ENCODE assay signal across 8 cellular contexts in genomic region chr20:44780226-44780625, GRCh38. TPM values are rescaled to one million over a fixed set of nuclear protein-coding genes. Genes with fewer than 3 reads are reported as not detected.
DNase-seq lines count a peak whose midpoint lies in the region; ATAC-seq and TF ChIP-seq lines count a peak whose summit lies in the region.

No MANE protein-coding gene starts in this region.

- intact Hi-C loops in esophagus squamous epithelium (cut with DNase I) = no loop called here

- H3K27me3 ChIP-seq in esophagus squamous epithelium = peaks cover 0 to 24% (median 0%) of the 10 kb centered on the region in 4 donors

- no peak for TF ChIP-seq POLR2A in esophagus squamous epithelium (IDR thresholded peaks at IDR 0.05)

- DNase-seq in HCEC 1CT (peak; percentile 21), SK-MEL-5 (ENCODE audit: low read depth, low spot score) (peak; percentile 49), progenitor cell of endocrine pancreas (ENCODE audit: low spot score, unreplicated experiment) (peak; percentile 66), NCI-H2029 (lab: John Stamatoyannopoulos, UW) (no peak), esophagus squamous epithelium (lab: John Stamatoyannopoulos, UW) (no peak), caudate nucleus (lab: John Stamatoyannopoulos, UW) (no peak), NCI-H2081 treated with DMSO at 0.1 percent for 48 hours (lab: John Stamatoyannopoulos, UW) (no peak)
- DNase-seq in effector memory CD8-positive, alpha-beta T cell = peak in 2 of 3 experiments; percentile 4 to 12

- no peak for TF ChIP-seq CTCF in progenitor cell of endocrine pancreas (IDR thresholded peaks at IDR 0.05; ENCODE audit: unreplicated experiment)
- no peak for TF ChIP-seq CTCF in esophagus squamous epithelium (IDR thresholded peaks at IDR 0.05)

- no peak overlapping the region for H3K27ac Mint-ChIP-seq in effector memory CD8-positive, alpha-beta T cell
- H3K27ac Mint-ChIP-seq in progenitor cell of endocrine pancreas = no peak overlapping the region

- H3K36me3 ChIP-seq in esophagus squamous epithelium = no peaks in the 10 kb centered on the region

- no peak overlapping the region for H3K4me3 ChIP-seq in esophagus squamous epithelium

- H3K9me3 ChIP-seq in esophagus squamous epithelium = no peaks in the 10 kb centered on the region

- H3K36me3 Mint-ChIP-seq in effector memory CD8-positive, alpha-beta T cell (ENCODE audit: insufficient read depth) = no peaks in the 10 kb centered on the region
- no peaks in the 10 kb centered on the region for H3K36me3 Mint-ChIP-seq in progenitor cell of endocrine pancreas (ENCODE audit: insufficient read depth)

- H3K9me3 Mint-ChIP-seq in effector memory CD8-positive, alpha-beta T cell = no peaks in the 10 kb centered on the region
- no peaks in the 10 kb centered on the region for H3K9me3 Mint-ChIP-seq in progenitor cell of endocrine pancreas (ENCODE audit: low read depth)

- peaks cover 40 to 43% of the 10 kb centered on the region in 2 donors for H3K27me3 Mint-ChIP-seq in effector memory CD8-positive, alpha-beta T cell
- H3K27me3 Mint-ChIP-seq in progenitor cell of endocrine pancreas = peaks cover 15% of the 10 kb centered on the region

- H3K27ac ChIP-seq in esophagus squamous epithelium (no peak overlapping the region), caudate nucleus (ENCODE audit: low read depth, low read length) (no peak overlapping the region)

- no peak for ATAC-seq in effector memory CD8-positive, alpha-beta T cell (replicated peaks)

- H3K4me3 Mint-ChIP-seq in effector memory CD8-positive, alpha-beta T cell = no peak overlapping the region
- H3K4me3 Mint-ChIP-seq in progenitor cell of endocrine pancreas (ENCODE audit: low read depth) = no peak overlapping the region

- in situ Hi-C loops in SK-MEL-5 (cut with HindIII; ENCODE audit: low pct_unique_long_range_greater_than_20kb, low sequenced_read_pairs) = no loop called here

- WGBS in esophagus squamous epithelium, 2 donors = 25 to 31% methylated on average over 5 of the region's 5 CpGs

- H3K4me1 Mint-ChIP-seq in effector memory CD8-positive, alpha-beta T cell (ENCODE audit: low read depth in 2 of 2) = no peaks in the 10 kb centered on the region
- H3K4me1 Mint-ChIP-seq in progenitor cell of endocrine pancreas (ENCODE audit: low read depth) = no peaks in the 10 kb centered on the region

- H3K4me1 ChIP-seq in esophagus squamous epithelium = no peaks in the 10 kb centered on the region

RNA-seq across cellular contexts. Expression of gene RIMS4, which starts 30.1 kb away (rescaled TPM):
- total RNA-seq in SK-MEL-5 (2014; rRNA removed; shearing (Covaris generic)) = 10.7 and 10.9 TPM in 2 replicates
- 10.6 and 15.3 TPM in 2 replicates for polyA plus RNA-seq in SK-MEL-5 (2015; cell fraction: cytosol; rRNA removed)
- polyA plus RNA-seq in SK-MEL-5 (2015; cell fraction: nucleus; rRNA removed) = 4.5 and 5.9 TPM in 2 replicates
- total RNA-seq in progenitor cell of endocrine pancreas (6.3 and 8.2 TPM in 2 replicates), esophagus squamous epithelium (1 to 10 TPM in 1 of 4 donors, under 1 TPM in 1, not detected in 2; 0.32 to 1.7 TPM)

RNA-seq across cellular contexts. Expression of gene KCNK15, which starts 34.6 kb away (rescaled TPM):
- 0.13 TPM in 1 of 2 replicates, not detected in the other for total RNA-seq in SK-MEL-5 (2014; rRNA removed; shearing (Covaris generic))
- 0.08 and 0.32 TPM in 2 replicates for polyA plus RNA-seq in SK-MEL-5 (2015; cell fraction: cytosol; rRNA removed)
- 0.15 TPM in 1 of 2 replicates, not detected in the other for polyA plus RNA-seq in SK-MEL-5 (2015; cell fraction: nucleus; rRNA removed)
- total RNA-seq in progenitor cell of endocrine pancreas = 0.22 and 0.27 TPM in 2 replicates
- 1 to 10 TPM in 1 of 4 donors, under 1 TPM in 2, not detected in 1; 0.13 to 2.5 (median 0.23) TPM for total RNA-seq in esophagus squamous epithelium

Comparison
In these comparisons a context has a peak if more than half of its experiments do, and no peak if none do; other contexts are left out.
1. DNase-seq: peak in HCEC 1CT (single experiment), SK-MEL-5 (single experiment), effector memory CD8-positive, alpha-beta T cell (2 of 3) and progenitor cell of endocrine pancreas (single experiment); none in NCI-H2029 (single experiment), esophagus squamous epithelium (single experiment), caudate nucleus (0 of 61) and NCI-H2081 treated with DMSO at 0.1 percent for 48 hours (single experiment).